ENCODE assay signal across 22 cellular contexts in genomic region chr9:126407125-126407870, GRCh38.
A peak's percentile ranks its signal among the peaks of the same experiment; 100 is the strongest.
DNase-seq lines count a peak whose midpoint lies in the region; TF ChIP-seq lines count a peak whose summit lies in the region.
"Had no signal": no experiment of that assay in that cellular context is flagged by ENCODE, and none has a peak within 500 bp of the region (broad histone marks: within the 10 kb centered on the region; RNA-seq: fewer than 3 reads in every experiment).

No MANE protein-coding gene starts in this region.

- H3K4me1 Mint-ChIP-seq in HFFc6 (ENCODE audit: low read depth) (peaks cover 27% of the 10 kb centered on the region), nephron progenitor cell (peaks cover 34% of the 10 kb centered on the region)

- H3K27me3 ChIP-seq in esophagus squamous epithelium = no peaks in the 10 kb centered on the region

- peaks cover 0 to 19% (median 5%) of the 10 kb centered on the region in 3 donors for H3K4me1 ChIP-seq in esophagus squamous epithelium

- H3K27me3 Mint-ChIP-seq in HFFc6 (ENCODE audit: insufficient read depth) (no peaks in the 10 kb centered on the region), nephron progenitor cell (ENCODE audit: low read depth, poor library complexity) (peaks cover 7% of the 10 kb centered on the region)
- H3K27me3 Mint-ChIP-seq: CD4-positive, alpha-beta memory T cell; T-helper 17 cell had no signal

- intact Hi-C loops in esophagus squamous epithelium (cut with DNase I) = no loop called here

- TF ChIP-seq CTCF in HFFc6 (IDR thresholded peaks at IDR 0.05) = no peak
- no peak for TF ChIP-seq CTCF in nephron progenitor cell (IDR thresholded peaks at IDR 0.05)
- no peak for TF ChIP-seq CTCF in esophagus squamous epithelium (IDR thresholded peaks at IDR 0.05)

- TF ChIP-seq POLR2A in esophagus squamous epithelium (IDR thresholded peaks at IDR 0.05) = no peak

- peaks cover 0 to 34% (median 0%) of the 10 kb centered on the region in 3 donors for H3K36me3 ChIP-seq in esophagus squamous epithelium

- H3K9me3 Mint-ChIP-seq in HFFc6 (no peaks in the 10 kb centered on the region), nephron progenitor cell (no peaks in the 10 kb centered on the region)
- H3K9me3 Mint-ChIP-seq: CD4-positive, alpha-beta memory T cell had no signal

- H3K36me3 Mint-ChIP-seq in HFFc6 (ENCODE audit: low read depth) (no peaks in the 10 kb centered on the region), nephron progenitor cell (ENCODE audit: low read depth) (peaks cover 13% of the 10 kb centered on the region)
- H3K36me3 Mint-ChIP-seq: CD4-positive, alpha-beta memory T cell had no signal

- H3K4me3 ChIP-seq in esophagus squamous epithelium = no peak overlapping the region
- H3K4me3 ChIP-seq: GM12878, SK-N-MC had no signal

- H3K27ac Mint-ChIP-seq in HFFc6 (peak overlapping the region; percentile 45), nephron progenitor cell (peak overlapping the region; percentile 39)
- H3K27ac Mint-ChIP-seq: CD4-positive, alpha-beta memory T cell; T-helper 17 cell had no signal

- peak overlapping the region in 2 of 4 donors; percentile 4 to 62 for H3K27ac ChIP-seq in esophagus squamous epithelium
- H3K27ac ChIP-seq: epithelial cell of prostate, SK-N-MC had no signal

- POLR2A ChIA-PET in HEK293T (lab: Yijun Ruan, JAX) = no interaction called here

- DNase-seq in EH (ENCODE audit: low read depth) (peak; percentile 82), HFFc6 (peak; percentile 20), dermis microvascular lymphatic vessel endothelial cell (ENCODE audit: low read depth in 2 of 2) (peak; percentile 34 to 41), nephron progenitor cell (no peak), DMS153 (lab: John Stamatoyannopoulos, UW) (no peak), esophagus squamous epithelium (lab: John Stamatoyannopoulos, UW) (no peak), HEK293T (ENCODE audit: extremely low spot score) (no peak)
- DNase-seq: activated CD4-positive, alpha-beta T cell treated with anti-CD3 and anti-CD28 coated beads for 48 hours; activated naive CD4-positive, alpha-beta T cell treated with Interleukin-2 at 50 U/mL for 16 hours; activated T-cell treated with anti-CD3 and anti-CD28 coated beads, Interleukin-2, amount 50 U/mL, for 48 hours; CD4-positive, alpha-beta memory T cell; GF-D8; Kasumi-1; mammary epithelial cell; NCI-H1048; NCI-H1930; NCI-H446; NK-92 treated with Interleukin-12 subunit alpha and Interleukin-12 subunit beta, amount 100 ng/mL, for 24 hours; T-helper 17 cell had no signal

- no peaks in the 10 kb centered on the region for H3K9me3 ChIP-seq in esophagus squamous epithelium

- H3K4me3 Mint-ChIP-seq in HFFc6 (peak overlapping the region; percentile 47; the same call in 1 of the 2 replicates), nephron progenitor cell (no peak overlapping the region)
- H3K4me3 Mint-ChIP-seq: CD4-positive, alpha-beta memory T cell; T-helper 17 cell had no signal

- 68 to 89% methylated on average over 19 of the region's 19 CpGs for WGBS in esophagus squamous epithelium, 2 donors

- CTCF ChIA-PET in HEK293T (lab: Yijun Ruan, JAX) = interaction anchor here (0.9 kb wide), 1 partner anchor 54 kb away, joined by 3 read pairs; no protein-coding TSS in a partner anchor

TF ChIP-seq in HEK293T, 16 proteins besides CTCF, POLR2A, EP300 and RAD21:
- no peak for TF ChIP-seq L3MBTL2 (conservative IDR thresholded peaks at IDR 0.05)
- no peak for TF ChIP-seq ZNF384 (IDR thresholded peaks at IDR 0.05)
- no peak for TF ChIP-seq LEF1 (IDR thresholded peaks at IDR 0.05; ENCODE audit: borderline replicate concordance)

Comparison
In these comparisons a context has a peak if more than half of its experiments do, and no peak if none do; other contexts are left out.
1. DNase-seq: peak in EH (single experiment), HFFc6 (single experiment) and dermis microvascular lymphatic vessel endothelial cell (2 of 2); none in nephron progenitor cell (single experiment), DMS153 (single experiment), esophagus squamous epithelium (single experiment) and HEK293T (single experiment).